In the genomic region with DNA sequence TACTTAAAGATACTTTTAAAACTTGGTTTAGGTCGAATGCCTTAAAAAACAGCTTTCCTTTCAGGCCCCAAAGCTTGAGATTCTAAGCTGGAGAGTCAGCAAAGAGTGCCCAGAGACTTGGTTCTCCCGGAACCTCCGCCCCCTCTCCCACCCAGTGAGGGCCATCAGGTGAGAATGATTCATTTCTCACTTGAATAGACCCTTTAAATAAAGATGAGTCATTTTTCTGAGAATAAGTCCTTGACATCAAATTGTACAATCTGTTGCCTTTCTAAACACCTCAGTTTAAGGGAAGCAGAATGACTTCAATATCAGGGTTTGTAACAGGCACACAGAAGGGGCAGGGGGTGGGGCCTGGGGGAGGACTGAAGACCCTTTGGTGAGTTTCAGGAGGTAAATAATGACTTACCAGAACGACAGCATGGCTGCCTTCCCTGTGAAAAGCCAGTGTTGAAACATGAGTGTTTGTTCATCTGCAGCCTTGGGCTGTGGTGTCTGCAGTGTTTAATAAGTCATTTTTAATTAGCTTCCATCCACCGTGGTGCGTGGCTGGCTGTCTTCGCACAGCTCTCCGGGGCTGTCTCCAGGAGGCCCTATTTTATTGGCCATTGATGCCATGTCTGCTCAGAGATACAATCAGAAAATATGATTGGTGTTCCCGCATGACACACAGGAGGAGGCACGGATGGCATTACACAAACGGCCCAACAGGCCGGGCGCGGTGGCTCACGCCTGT, we compare ENCODE assay signal across 8 cellular contexts.
DNase-seq lines count a peak whose midpoint lies in the region; ATAC-seq and TF ChIP-seq lines count a peak whose summit lies in the region.

No MANE protein-coding gene starts in this region.

- no peaks in the 10 kb centered on the region for H3K9me3 Mint-ChIP-seq in activated naive CD4-positive, alpha-beta T cell treated with anti-CD3 and anti-CD28 coated beads, Interleukin-2, amount 10 ng/mL, durations not matched to agents 7 days and 5 days
- H3K9me3 Mint-ChIP-seq in progenitor cell of endocrine pancreas (ENCODE audit: low read depth), result no peaks in the 10 kb centered on the region

- peaks cover 6% of the 10 kb centered on the region for H3K4me1 Mint-ChIP-seq in activated naive CD4-positive, alpha-beta T cell treated with anti-CD3 and anti-CD28 coated beads, Interleukin-2, amount 10 ng/mL, durations not matched to agents 7 days and 5 days
- peaks cover 6% of the 10 kb centered on the region for H3K4me1 Mint-ChIP-seq in progenitor cell of endocrine pancreas (ENCODE audit: low read depth)

- H3K4me1 ChIP-seq in HUES64 (ENCODE audit: insufficient read depth, low read length) (peaks cover 7% of the 10 kb centered on the region), body of pancreas (peaks cover 5% of the 10 kb centered on the region)

- no peak overlapping the region for H3K4me3 ChIP-seq in HUES64 (ENCODE audit: low read length)
- H3K4me3 ChIP-seq in body of pancreas, result no peak overlapping the region

- H3K27ac ChIP-seq in HUES64 (ENCODE audit: low read depth, low read length) (peak overlapping the region; percentile 83), body of pancreas (no peak overlapping the region)

- peak; percentile 48 for ATAC-seq in body of pancreas
- peak; percentile 74 for ATAC-seq in sciatic nerve

- no peak overlapping the region for H3K4me3 Mint-ChIP-seq in activated naive CD4-positive, alpha-beta T cell treated with anti-CD3 and anti-CD28 coated beads, Interleukin-2, amount 10 ng/mL, durations not matched to agents 7 days and 5 days
- H3K4me3 Mint-ChIP-seq in progenitor cell of endocrine pancreas (ENCODE audit: low read depth), result no peak overlapping the region

- H3K9ac ChIP-seq in HUES64 (ENCODE audit: low read depth, low read length), result no peak overlapping the region

- H3K27ac Mint-ChIP-seq in activated naive CD4-positive, alpha-beta T cell treated with anti-CD3 and anti-CD28 coated beads, Interleukin-2, amount 10 ng/mL, durations not matched to agents 7 days and 5 days, result peak overlapping the region; percentile 81
- H3K27ac Mint-ChIP-seq in progenitor cell of endocrine pancreas, result no peak overlapping the region

- H3K36me3 Mint-ChIP-seq in activated naive CD4-positive, alpha-beta T cell treated with anti-CD3 and anti-CD28 coated beads, Interleukin-2, amount 10 ng/mL, durations not matched to agents 7 days and 5 days, result no peaks in the 10 kb centered on the region
- H3K36me3 Mint-ChIP-seq in progenitor cell of endocrine pancreas (ENCODE audit: insufficient read depth), result no peaks in the 10 kb centered on the region

- no peak for TF ChIP-seq CTCF in body of pancreas (IDR thresholded peaks at IDR 0.05)
- no peak for TF ChIP-seq CTCF in progenitor cell of endocrine pancreas (IDR thresholded peaks at IDR 0.05; ENCODE audit: unreplicated experiment)

- H3K27me3 Mint-ChIP-seq in activated naive CD4-positive, alpha-beta T cell treated with anti-CD3 and anti-CD28 coated beads, Interleukin-2, amount 10 ng/mL, durations not matched to agents 7 days and 5 days, result peaks cover 76% of the 10 kb centered on the region
- H3K27me3 Mint-ChIP-seq in progenitor cell of endocrine pancreas, result peaks cover 11% of the 10 kb centered on the region

- intact Hi-C loops in body of pancreas (cut with DNase I) (loop anchor here (5.0 kb wide), 1 partner anchor 285 kb away; no protein-coding TSS in a partner anchor), sciatic nerve (cut with DNase I) (loop anchor here (10.0 kb wide), 1 partner anchor 293 kb away; no protein-coding TSS in a partner anchor)

- peak; percentile 34 for DNase-seq in activated naive CD4-positive, alpha-beta T cell treated with anti-CD3 and anti-CD28 coated beads, Interleukin-2, amount 10 ng/mL, durations not matched to agents 7 days and 5 days
- DNase-seq in activated naive CD4-positive, alpha-beta T cell treated with anti-CD3 and anti-CD28 coated beads, Interleukin-2, amount 50 U/mL, for 16 hours, result no peak
- DNase-seq in body of pancreas (peak in 1 of 4 donors; percentile 12), sciatic nerve (ENCODE audit: low spot score) (no peak), H4 (ENCODE audit: low spot score) (no peak), SKM-1 (lab: John Stamatoyannopoulos, UW; ENCODE audit: unreplicated experiment) (no peak), progenitor cell of endocrine pancreas (ENCODE audit: low spot score, unreplicated experiment) (no peak)

- H3K9me3 ChIP-seq in HUES64 (ENCODE audit: insufficient read depth, low read depth, low read length) (no peaks in the 10 kb centered on the region), body of pancreas (no peaks in the 10 kb centered on the region)

- H3K27me3 ChIP-seq in HUES64 (ENCODE audit: insufficient read depth, low read length) (no peaks in the 10 kb centered on the region), body of pancreas (peaks cover 0 to 6% of the 10 kb centered on the region in 2 donors)

- no peak for TF ChIP-seq POLR2A in body of pancreas (IDR thresholded peaks at IDR 0.05)

- H3K36me3 ChIP-seq in HUES64 (ENCODE audit: insufficient read depth, low read length) (no peaks in the 10 kb centered on the region), body of pancreas (replicated peaks in 1 of 2; ENCODE audit: insufficient read depth in 1 of 2, low read depth in 2 of 2) (no peaks in the 10 kb centered on the region)

- 77% methylated on average over 15 of the region's 15 CpGs for WGBS in HUES64
- 48 to 58% methylated on average over 15 of the region's 15 CpGs for WGBS in body of pancreas, 2 donors

- CTCF ChIA-PET in activated naive CD4-positive, alpha-beta T cell treated with anti-CD3 and anti-CD28 coated beads, Interleukin-2, amount 10 ng/mL, durations not matched to agents 7 days and 5 days (lab: Charles Lee), result interaction anchor here (0.8 to 1.3 kb wide), 4 partner anchors 21 to 290 kb away, joined by 3 to 9 read pairs (median 4); no protein-coding TSS in a partner anchor
